ENCODE assay signal across 36 cellular contexts in the genomic region with DNA sequence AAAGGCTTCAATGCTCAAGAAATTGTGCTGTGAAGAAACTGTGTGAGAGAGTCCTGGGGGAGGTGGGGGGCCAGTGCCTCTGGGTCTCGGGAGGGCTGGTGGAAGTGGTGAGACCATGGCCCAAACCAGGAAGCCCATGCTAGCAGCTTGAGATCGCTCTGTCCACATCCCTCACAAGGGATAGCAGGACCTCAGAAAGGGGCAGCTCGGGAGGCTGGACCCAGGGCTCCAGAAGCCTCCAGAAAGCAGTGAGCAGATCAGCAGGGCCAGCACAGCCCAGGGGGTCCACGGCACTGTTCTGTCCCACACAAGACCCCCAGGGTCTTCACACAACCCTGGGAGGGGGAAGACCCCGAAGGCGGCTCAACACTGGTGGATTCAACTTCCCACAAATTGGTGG. TPM values are rescaled to one million over a fixed set of nuclear protein-coding genes. Genes with fewer than 3 reads are reported as not detected.
"Had no signal": no experiment of that assay in that cellular context is flagged by ENCODE, and none has a peak within 500 bp of the region (broad histone marks: within the 10 kb centered on the region; RNA-seq: fewer than 3 reads in every experiment).

No MANE protein-coding gene starts in this region.

- H3K36me3 ChIP-seq: adrenal gland, brain microvascular endothelial cell, breast epithelium had no signal

- H3K4me3 ChIP-seq: adrenal gland, body of pancreas, breast epithelium had no signal

- H3K27ac ChIP-seq: body of pancreas, brain microvascular endothelial cell, breast epithelium, VCaP had no signal

- H3K4me3 Mint-ChIP-seq: activated B cell treated with CpG ODN at 0.5 μM for 24 hours; activated CD4-positive, alpha-beta memory T cell treated with anti-CD3 and anti-CD28 coated beads for 36 hours; activated CD4-positive, alpha-beta T cell treated with anti-CD3 and anti-CD28 coated beads, Interleukin-2, amount 10 ng/mL, durations not matched to agents 24 days and 14 days; activated CD8-positive, alpha-beta T cell treated with anti-CD3 and anti-CD28 coated beads for 36 hours; activated naive CD4-positive, alpha-beta T cell treated with anti-CD3 and anti-CD28 coated beads for 36 hours; activated naive CD4-positive, alpha-beta T cell treated with anti-CD3 and anti-CD28 coated beads, Interleukin-2, amount 50 U/mL, for 24 hours; activated naive CD8-positive, alpha-beta T cell treated with anti-CD3 and anti-CD28 coated beads for 36 hours; activated T-cell treated with anti-CD3 and anti-CD28 coated beads, Interleukin-2, amount 50 U/mL, for 4 hours; activated T-cell treated with anti-CD3 and anti-CD28 coated beads, Interleukin-2, amount 50 U/mL, for 72 hours; activated T-helper 1 cell treated with anti-CD3 and anti-CD28 coated beads, Interleukin-12 subunit alpha, Interleukin-12 subunit beta, Interleukin-2, Interleukin-4 antibody, amounts not matched to agents 30 ng/mL and 10 ng/mL and 1 ng/mL, durations not matched to agents 14 hours and 24 hours and 36 hours; activated T-helper 17 cell treated with anti-CD3 and anti-CD28 coated beads, Interleukin-2, amount 50 U/mL, for 72 hours; T-helper 1 cell treated with Interleukin-12 subunit alpha and Interleukin-12 subunit beta and Interleukin-4 antibody, amounts not matched to agents 30 μg/mL and 1 μg/mL, for 36 hours; T-helper 2 cell treated with Interferon-gamma antibody and Interleukin-4, amounts not matched to agents 5 μg/mL and 100 μg/mL, for 36 hours had no signal

- H3K4me1 Mint-ChIP-seq: activated B cell treated with CpG ODN at 0.5 μM for 24 hours; activated CD4-positive, alpha-beta T cell treated with anti-CD3 and anti-CD28 coated beads, Interleukin-2, amount 10 ng/mL, durations not matched to agents 24 days and 14 days; activated naive CD4-positive, alpha-beta T cell treated with anti-CD3 and anti-CD28 coated beads, Interleukin-2, amount 50 U/mL, for 24 hours; activated naive CD8-positive, alpha-beta T cell treated with anti-CD3 and anti-CD28 coated beads for 36 hours; activated T-helper 17 cell treated with anti-CD3 and anti-CD28 coated beads, Interleukin-2, amount 50 U/mL, for 72 hours had no signal

- H3K27me3 Mint-ChIP-seq: activated CD4-positive, alpha-beta memory T cell treated with anti-CD3 and anti-CD28 coated beads for 36 hours had no signal

- DNase-seq: activated B cell treated with CpG ODN at 0.5 μM for 24 hours; activated CD4-positive, alpha-beta memory T cell treated with anti-CD3 and anti-CD28 coated beads for 36 hours; activated CD4-positive, alpha-beta T cell treated with anti-CD3 and anti-CD28 coated beads for 4 hours; activated CD4-positive, alpha-beta T cell treated with anti-CD3 and anti-CD28 coated beads, Interleukin-2, amount 10 ng/mL, durations not matched to agents 24 days and 14 days; activated CD4-positive, alpha-beta T cell treated with anti-CD3 and anti-CD28 coated beads, Interleukin-2, amount 50 U/mL, for 1 hour; activated CD4-positive, alpha-beta T cell treated with anti-CD3 and anti-CD28 coated beads, Interleukin-2, amount 50 U/mL, for 4 hours; activated CD4-positive, CD25-positive, alpha-beta regulatory T cell treated with anti-CD3 and anti-CD28 coated beads, Interleukin-2, amount 50 U/mL, for 72 hours; activated CD8-positive, alpha-beta memory T cell treated with anti-CD3 and anti-CD28 coated beads, Interleukin-2, amount 50 U/mL, for 4 hours; activated CD8-positive, alpha-beta T cell treated with anti-CD3 and anti-CD28 coated beads for 36 hours; activated effector memory CD4-positive, alpha-beta T cell treated with anti-CD3 and anti-CD28 coated beads, Interleukin-2, amount 50 U/mL, for 16 hours; activated gamma-delta T cell treated with Interleukin-2 at 50 U/mL for 16 hours; activated naive CD4-positive, alpha-beta T cell; activated naive CD4-positive, alpha-beta T cell treated with anti-CD3 and anti-CD28 coated beads for 36 hours; activated naive CD8-positive, alpha-beta T cell treated with anti-CD3 and anti-CD28 coated beads for 36 hours; activated T-cell treated with anti-CD3 and anti-CD28 coated beads for 4 hours; activated T-cell treated with anti-CD3 and anti-CD28 coated beads, Interleukin-2, amount 50 U/mL, for 1 hour; activated T-cell treated with anti-CD3 and anti-CD28 coated beads, Interleukin-2, amount 50 U/mL, for 4 hours; activated T-cell treated with anti-CD3 and anti-CD28 coated beads, Interleukin-2, amount 50 U/mL, for 72 hours; amniotic stem cell; aorta; body of pancreas; brain microvascular endothelial cell; central memory CD4-positive, alpha-beta T cell; SW 1271; T-helper 1 cell; T-helper 2 cell; T-helper 9 cell had no signal

- ATAC-seq: activated CD8-positive, alpha-beta T cell treated with anti-CD3 and anti-CD28 coated beads for 36 hours; activated T-cell treated with anti-CD3 and anti-CD28 coated beads, Interleukin-2, amount 50 U/mL, for 4 hours; activated T-cell treated with anti-CD3 and anti-CD28 coated beads, Interleukin-2, amount 50 U/mL, for 72 hours; activated T-helper 17 cell treated with anti-CD3 and anti-CD28 coated beads, Interleukin-2, amount 50 U/mL, for 72 hours; body of pancreas had no signal

- H3K27me3 ChIP-seq: adrenal gland, body of pancreas, brain microvascular endothelial cell, breast epithelium had no signal

- H3K36me3 Mint-ChIP-seq: activated CD4-positive, alpha-beta memory T cell treated with anti-CD3 and anti-CD28 coated beads for 36 hours; activated naive CD8-positive, alpha-beta T cell treated with anti-CD3 and anti-CD28 coated beads for 36 hours had no signal

- H3K9me3 Mint-ChIP-seq: activated B cell treated with CpG ODN at 0.5 μM for 24 hours; activated naive CD4-positive, alpha-beta T cell treated with anti-CD3 and anti-CD28 coated beads, Interleukin-2, amount 50 U/mL, for 24 hours had no signal

- H3K4me1 ChIP-seq: body of pancreas, breast epithelium had no signal

- H3K27ac Mint-ChIP-seq: activated B cell treated with CpG ODN at 0.5 μM for 24 hours; activated CD4-positive, alpha-beta memory T cell treated with anti-CD3 and anti-CD28 coated beads for 36 hours; activated CD4-positive, alpha-beta T cell treated with anti-CD3 and anti-CD28 coated beads, Interleukin-2, amount 10 ng/mL, durations not matched to agents 24 days and 14 days; activated CD8-positive, alpha-beta T cell treated with anti-CD3 and anti-CD28 coated beads for 36 hours; activated naive CD4-positive, alpha-beta T cell treated with anti-CD3 and anti-CD28 coated beads for 36 hours; activated naive CD4-positive, alpha-beta T cell treated with anti-CD3 and anti-CD28 coated beads, Interleukin-2, amount 50 U/mL, for 24 hours; activated naive CD8-positive, alpha-beta T cell treated with anti-CD3 and anti-CD28 coated beads for 36 hours; activated T-cell treated with anti-CD3 and anti-CD28 coated beads, Interleukin-2, amount 50 U/mL, for 72 hours; activated T-helper 1 cell treated with anti-CD3 and anti-CD28 coated beads, Interleukin-12 subunit alpha, Interleukin-12 subunit beta, Interleukin-2, Interleukin-4 antibody, amounts not matched to agents 30 ng/mL and 10 ng/mL and 1 ng/mL, durations not matched to agents 14 hours and 24 hours and 36 hours; activated T-helper 17 cell treated with anti-CD3 and anti-CD28 coated beads, Interleukin-2, amount 50 U/mL, for 72 hours; T-helper 1 cell treated with Interleukin-12 subunit alpha and Interleukin-12 subunit beta and Interleukin-4 antibody, amounts not matched to agents 30 μg/mL and 1 μg/mL, for 36 hours; T-helper 2 cell treated with Interferon-gamma antibody and Interleukin-4, amounts not matched to agents 5 μg/mL and 100 μg/mL, for 36 hours had no signal

RNA-seq across cellular contexts. Expression of a gene that starts 24.1 kb away (rescaled TPM):
- total RNA-seq: activated B cell treated with CpG ODN at 0.5 μM for 24 hours; activated CD4-positive, alpha-beta memory T cell treated with anti-CD3 and anti-CD28 coated beads for 36 hours; activated CD4-positive, alpha-beta T cell treated with anti-CD3 and anti-CD28 coated beads, Interleukin-2, amount 10 ng/mL, durations not matched to agents 24 days and 14 days; activated CD8-positive, alpha-beta memory T cell treated with anti-CD3 and anti-CD28 coated beads for 36 hours; activated CD8-positive, alpha-beta T cell treated with anti-CD3 and anti-CD28 coated beads for 36 hours; activated naive CD4-positive, alpha-beta T cell treated with anti-CD3 and anti-CD28 coated beads for 36 hours; activated naive CD8-positive, alpha-beta T cell treated with anti-CD3 and anti-CD28 coated beads for 36 hours; activated T-helper 1 cell treated with anti-CD3 and anti-CD28 coated beads, Interleukin-12 subunit alpha, Interleukin-12 subunit beta, Interleukin-2, Interleukin-4 antibody, amounts not matched to agents 30 ng/mL and 10 ng/mL and 1 ng/mL, durations not matched to agents 14 hours and 24 hours and 36 hours had no signal
